Comparison of ENCODE assay signal across 9 cellular contexts in genomic region chr15:90407871-90408317, GRCh38. TPM values are rescaled to one million over a fixed set of nuclear protein-coding genes. Genes with fewer than 3 reads are reported as not detected.
DNase-seq lines count a peak whose midpoint lies in the region; ATAC-seq and TF ChIP-seq lines count a peak whose summit lies in the region.
"Had no signal": no experiment of that assay in that cellular context is flagged by ENCODE, and none has a peak within 500 bp of the region (broad histone marks: within the 10 kb centered on the region; RNA-seq: fewer than 3 reads in every experiment).

No MANE protein-coding gene starts in this region.

- H3K4me1 ChIP-seq in iPS-18a (ENCODE audit: control insufficient read depth, low read depth, low read length) (peaks cover 42% of the 10 kb centered on the region), tibial artery (peaks cover 0 to 87% (median 57%) of the 10 kb centered on the region in 4 donors)

- H3K27ac ChIP-seq in iPS-18a (ENCODE audit: low read length) (peak overlapping the region; percentile 13), tibial artery (peak overlapping the region; percentile 86 to 93)

- POLR2A ChIA-PET in activated CD8-positive, alpha-beta T cell treated with anti-CD3 and anti-CD28 coated beads for 36 hours (lab: Charles Lee) = interaction anchor here (0.8 to 2.1 kb wide), 10 partner anchors 8 to 73 kb away, joined by 3 to 17 read pairs (median 4); partner anchors contain the start of gene IQGAP1

- no peak for TF ChIP-seq CTCF in activated CD8-positive, alpha-beta T cell treated with anti-CD3 and anti-CD28 coated beads for 36 hours (IDR thresholded peaks at IDR 0.05)
- no peak for TF ChIP-seq CTCF in tibial artery (IDR thresholded peaks at IDR 0.05)

- H3K27me3 ChIP-seq in iPS-18a (ENCODE audit: control insufficient read depth, insufficient read depth, low read length) = no peaks in the 10 kb centered on the region
- H3K27me3 ChIP-seq in tibial artery = no peaks in the 10 kb centered on the region

- H3K9ac ChIP-seq in iPS-18a (ENCODE audit: low read length) = no peak overlapping the region

- peaks cover 2 to 4% of the 10 kb centered on the region in 2 donors for H3K9me3 Mint-ChIP-seq in activated T-cell treated with anti-CD3 and anti-CD28 coated beads, Interleukin-2, amount 50 U/mL, for 72 hours
- H3K9me3 Mint-ChIP-seq in activated CD8-positive, alpha-beta T cell treated with anti-CD3 and anti-CD28 coated beads for 36 hours = peaks cover 4% of the 10 kb centered on the region

- intact Hi-C loops in activated CD8-positive, alpha-beta T cell treated with anti-CD3 and anti-CD28 coated beads for 36 hours (cut with micrococcal nuclease) = no loop called here
- intact Hi-C loops in tibial artery (cut with DNase I; ENCODE audit: low total_unique reads) = no loop called here

- ATAC-seq in activated T-cell treated with anti-CD3 and anti-CD28 coated beads, Interleukin-2, amount 50 U/mL, for 72 hours (replicated peaks in 1 of 2) = peak; percentile 96 to 97
- ATAC-seq in activated CD8-positive, alpha-beta T cell treated with anti-CD3 and anti-CD28 coated beads for 36 hours = peak; percentile 93

- H3K27ac Mint-ChIP-seq in activated T-cell treated with anti-CD3 and anti-CD28 coated beads, Interleukin-2, amount 50 U/mL, for 72 hours = peak overlapping the region; percentile 21
- peak overlapping the region; percentile 89 for H3K27ac Mint-ChIP-seq in activated CD8-positive, alpha-beta T cell treated with anti-CD3 and anti-CD28 coated beads for 36 hours

- H3K4me3 Mint-ChIP-seq in activated T-cell treated with anti-CD3 and anti-CD28 coated beads, Interleukin-2, amount 50 U/mL, for 72 hours = peak overlapping the region; percentile 18 to 56
- H3K4me3 Mint-ChIP-seq in activated CD8-positive, alpha-beta T cell treated with anti-CD3 and anti-CD28 coated beads for 36 hours = peak overlapping the region; percentile 50

- H3K36me3 ChIP-seq in iPS-18a (ENCODE audit: control insufficient read depth, low read depth, low read length) = no peaks in the 10 kb centered on the region
- no peaks in the 10 kb centered on the region for H3K36me3 ChIP-seq in tibial artery

- H3K4me3 ChIP-seq in iPS-18a (ENCODE audit: low read length) (no peak overlapping the region), tibial artery (no peak overlapping the region)

- no peaks in the 10 kb centered on the region for H3K27me3 Mint-ChIP-seq in activated T-cell treated with anti-CD3 and anti-CD28 coated beads, Interleukin-2, amount 50 U/mL, for 72 hours (ENCODE audit: low read depth)
- no peaks in the 10 kb centered on the region for H3K27me3 Mint-ChIP-seq in activated CD8-positive, alpha-beta T cell treated with anti-CD3 and anti-CD28 coated beads for 36 hours

- DNase-seq in activated T-cell treated with anti-CD3 and anti-CD28 coated beads, Interleukin-2, amount 50 U/mL, for 72 hours = peak; percentile 46 to 52
- no peak for DNase-seq in activated T-cell treated with anti-CD3 and anti-CD28 coated beads, Interleukin-2, amount 50 U/mL, for 1 hour
- DNase-seq in activated CD8-positive, alpha-beta T cell treated with anti-CD3 and anti-CD28 coated beads for 36 hours = peak; percentile 62
- no peak for DNase-seq in tibial artery
- DNase-seq in GOT3 (lab: John Stamatoyannopoulos, UW) = no peak
- DNase-seq in SHP77 treated with DMSO at 0.1 percent for 48 hours (lab: John Stamatoyannopoulos, UW) = no peak
- DNase-seq in SKM-1 treated with dmso at 0.1 percent for 144 hours (lab: John Stamatoyannopoulos, UW; ENCODE audit: unreplicated experiment) = no peak
- DNase-seq: MV-4-11 had no signal

- no peaks in the 10 kb centered on the region for H3K9me3 ChIP-seq in iPS-18a (ENCODE audit: control insufficient read depth, low read depth, low read length)
- H3K9me3 ChIP-seq in tibial artery = no peaks in the 10 kb centered on the region

- peaks cover 7 to 21% of the 10 kb centered on the region in 2 donors for H3K36me3 Mint-ChIP-seq in activated T-cell treated with anti-CD3 and anti-CD28 coated beads, Interleukin-2, amount 50 U/mL, for 72 hours (ENCODE audit: insufficient read depth in 2 of 2)
- peaks cover 43% of the 10 kb centered on the region for H3K36me3 Mint-ChIP-seq in activated CD8-positive, alpha-beta T cell treated with anti-CD3 and anti-CD28 coated beads for 36 hours (ENCODE audit: low read depth)

- peaks cover 81% of the 10 kb centered on the region for H3K4me1 Mint-ChIP-seq in activated T-cell treated with anti-CD3 and anti-CD28 coated beads, Interleukin-2, amount 50 U/mL, for 72 hours (ENCODE audit: low read depth)
- peaks cover 76% of the 10 kb centered on the region for H3K4me1 Mint-ChIP-seq in activated CD8-positive, alpha-beta T cell treated with anti-CD3 and anti-CD28 coated beads for 36 hours (ENCODE audit: low read depth)

- CTCF ChIA-PET in activated CD8-positive, alpha-beta T cell treated with anti-CD3 and anti-CD28 coated beads for 36 hours (lab: Charles Lee) = interaction anchor here (0.6 to 2.8 kb wide), 6 partner anchors 8 to 107 kb away, joined by 3 to 8 read pairs (median 4); no protein-coding TSS in a partner anchor

RNA-seq across cellular contexts. Expression of gene IQGAP1, which starts 19.9 kb away (rescaled TPM):
- 100 to 1,000 TPM; 177 to 184 TPM for total RNA-seq in activated T-cell treated with anti-CD3 and anti-CD28 coated beads, Interleukin-2, amount 50 U/mL, for 72 hours
- 100 to 1,000 TPM; 148 to 155 TPM for total RNA-seq in activated CD8-positive, alpha-beta T cell treated with anti-CD3 and anti-CD28 coated beads for 36 hours

RNA-seq across cellular contexts. Expression of gene ZNF774, which starts 55.8 kb away (rescaled TPM):
- total RNA-seq in activated T-cell treated with anti-CD3 and anti-CD28 coated beads, Interleukin-2, amount 50 U/mL, for 72 hours = 1 to 10 TPM in 1 of 2 donors, under 1 TPM in 1; 0.60 to 2.7 TPM
- 1 to 10 TPM; 1.2 to 1.4 TPM for total RNA-seq in activated CD8-positive, alpha-beta T cell treated with anti-CD3 and anti-CD28 coated beads for 36 hours

Comparison
In these comparisons a context has a peak if more than half of its experiments do, and no peak if none do; other contexts are left out.
1. DNase-seq: peak in activated T-cell treated with anti-CD3 and anti-CD28 coated beads, Interleukin-2, amount 50 U/mL, for 72 hours (2 of 2) and activated CD8-positive, alpha-beta T cell treated with anti-CD3 and anti-CD28 coated beads for 36 hours (single experiment); none in activated T-cell treated with anti-CD3 and anti-CD28 coated beads, Interleukin-2, amount 50 U/mL, for 1 hour (single experiment), tibial artery (0 of 2), GOT3 (single experiment), SHP77 treated with DMSO at 0.1 percent for 48 hours (single experiment) and SKM-1 treated with dmso at 0.1 percent for 144 hours (single experiment).